In the genomic region with DNA sequence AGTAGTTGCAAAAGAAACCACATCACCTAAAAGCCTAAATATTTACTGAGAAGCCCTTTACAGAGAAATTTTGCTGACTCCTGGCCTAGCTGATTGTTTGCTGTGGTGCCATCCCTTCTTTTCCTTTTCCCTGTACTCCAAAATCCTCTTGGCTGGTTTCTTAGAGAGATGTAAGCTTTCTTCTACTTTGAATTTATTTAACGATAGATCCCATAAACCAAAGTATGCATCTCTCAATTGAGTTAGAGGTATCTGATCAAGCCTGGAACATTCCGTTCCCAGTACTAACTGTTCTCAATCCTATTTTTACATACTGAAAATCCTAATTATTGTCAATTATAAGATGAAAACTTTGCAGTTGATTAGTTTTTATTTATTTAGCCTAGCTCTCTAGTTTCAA, we compare ENCODE assay signal across 2 cellular contexts.
TF ChIP-seq lines count a peak whose summit lies in the region.

No MANE protein-coding gene starts in this region.

TF ChIP-seq in HEK293, 187 proteins besides CTCF, POLR2A, EP300 and RAD21 (continued from another document):
- TF ChIP-seq ZNF555 (tag by site-specific recombination; conservative IDR thresholded peaks at IDR 0.05), result no peak

TF ChIP-seq in WTC11, 78 proteins besides CTCF, POLR2A, EP300 and RAD21 (continued from another document):
- TF ChIP-seq MXD4 (CRISPR knock-in tag; IDR thresholded peaks at IDR 0.05; ENCODE audit: borderline replicate concordance) (no peak), FOXK1 (CRISPR knock-in tag; IDR thresholded peaks at IDR 0.05) (no peak), ZNF396 (CRISPR knock-in tag; IDR thresholded peaks at IDR 0.05; ENCODE audit: borderline replicate concordance) (no peak), CREM (CRISPR knock-in tag; IDR thresholded peaks at IDR 0.05) (no peak), NFE2L1 (CRISPR knock-in tag; IDR thresholded peaks at IDR 0.05) (no peak), TCF7 (CRISPR knock-in tag; IDR thresholded peaks at IDR 0.05; ENCODE audit: low read depth) (no peak), ZBTB21 (CRISPR knock-in tag; IDR thresholded peaks at IDR 0.05; ENCODE audit: borderline replicate concordance) (no peak), NR2C2 (CRISPR knock-in tag; IDR thresholded peaks at IDR 0.05) (no peak)
- TF ChIP-seq, protein P1, sequence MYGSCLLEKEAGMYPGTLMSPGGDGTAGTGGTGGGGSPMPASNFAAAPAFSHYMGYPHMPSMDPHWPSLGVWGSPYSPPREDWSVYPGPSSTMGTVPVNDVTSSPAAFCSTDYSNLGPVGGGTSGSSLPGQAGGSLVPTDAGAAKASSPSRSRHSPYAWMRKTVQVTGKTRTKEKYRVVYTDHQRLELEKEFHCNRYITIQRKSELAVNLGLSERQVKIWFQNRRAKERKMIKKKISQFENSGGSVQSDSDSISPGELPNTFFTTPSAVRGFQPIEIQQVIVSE (CRISPR knock-in tag; IDR thresholded peaks at IDR 0.05; ENCODE audit: borderline replicate concordance), result no peak
- TF ChIP-seq, protein P2, sequence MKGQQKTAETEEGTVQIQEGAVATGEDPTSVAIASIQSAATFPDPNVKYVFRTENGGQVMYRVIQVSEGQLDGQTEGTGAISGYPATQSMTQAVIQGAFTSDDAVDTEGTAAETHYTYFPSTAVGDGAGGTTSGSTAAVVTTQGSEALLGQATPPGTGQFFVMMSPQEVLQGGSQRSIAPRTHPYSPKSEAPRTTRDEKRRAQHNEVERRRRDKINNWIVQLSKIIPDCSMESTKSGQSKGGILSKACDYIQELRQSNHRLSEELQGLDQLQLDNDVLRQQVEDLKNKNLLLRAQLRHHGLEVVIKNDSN (CRISPR knock-in tag; IDR thresholded peaks at IDR 0.05), result no peak
- TF ChIP-seq, protein P3, sequence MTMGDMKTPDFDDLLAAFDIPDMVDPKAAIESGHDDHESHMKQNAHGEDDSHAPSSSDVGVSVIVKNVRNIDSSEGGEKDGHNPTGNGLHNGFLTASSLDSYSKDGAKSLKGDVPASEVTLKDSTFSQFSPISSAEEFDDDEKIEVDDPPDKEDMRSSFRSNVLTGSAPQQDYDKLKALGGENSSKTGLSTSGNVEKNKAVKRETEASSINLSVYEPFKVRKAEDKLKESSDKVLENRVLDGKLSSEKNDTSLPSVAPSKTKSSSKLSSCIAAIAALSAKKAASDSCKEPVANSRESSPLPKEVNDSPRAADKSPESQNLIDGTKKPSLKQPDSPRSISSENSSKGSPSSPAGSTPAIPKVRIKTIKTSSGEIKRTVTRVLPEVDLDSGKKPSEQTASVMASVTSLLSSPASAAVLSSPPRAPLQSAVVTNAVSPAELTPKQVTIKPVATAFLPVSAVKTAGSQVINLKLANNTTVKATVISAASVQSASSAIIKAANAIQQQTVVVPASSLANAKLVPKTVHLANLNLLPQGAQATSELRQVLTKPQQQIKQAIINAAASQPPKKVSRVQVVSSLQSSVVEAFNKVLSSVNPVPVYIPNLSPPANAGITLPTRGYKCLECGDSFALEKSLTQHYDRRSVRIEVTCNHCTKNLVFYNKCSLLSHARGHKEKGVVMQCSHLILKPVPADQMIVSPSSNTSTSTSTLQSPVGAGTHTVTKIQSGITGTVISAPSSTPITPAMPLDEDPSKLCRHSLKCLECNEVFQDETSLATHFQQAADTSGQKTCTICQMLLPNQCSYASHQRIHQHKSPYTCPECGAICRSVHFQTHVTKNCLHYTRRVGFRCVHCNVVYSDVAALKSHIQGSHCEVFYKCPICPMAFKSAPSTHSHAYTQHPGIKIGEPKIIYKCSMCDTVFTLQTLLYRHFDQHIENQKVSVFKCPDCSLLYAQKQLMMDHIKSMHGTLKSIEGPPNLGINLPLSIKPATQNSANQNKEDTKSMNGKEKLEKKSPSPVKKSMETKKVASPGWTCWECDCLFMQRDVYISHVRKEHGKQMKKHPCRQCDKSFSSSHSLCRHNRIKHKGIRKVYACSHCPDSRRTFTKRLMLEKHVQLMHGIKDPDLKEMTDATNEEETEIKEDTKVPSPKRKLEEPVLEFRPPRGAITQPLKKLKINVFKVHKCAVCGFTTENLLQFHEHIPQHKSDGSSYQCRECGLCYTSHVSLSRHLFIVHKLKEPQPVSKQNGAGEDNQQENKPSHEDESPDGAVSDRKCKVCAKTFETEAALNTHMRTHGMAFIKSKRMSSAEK (CRISPR knock-in tag; IDR thresholded peaks at IDR 0.05; ENCODE audit: borderline replicate concordance), result no peak
- TF ChIP-seq, protein P4, sequence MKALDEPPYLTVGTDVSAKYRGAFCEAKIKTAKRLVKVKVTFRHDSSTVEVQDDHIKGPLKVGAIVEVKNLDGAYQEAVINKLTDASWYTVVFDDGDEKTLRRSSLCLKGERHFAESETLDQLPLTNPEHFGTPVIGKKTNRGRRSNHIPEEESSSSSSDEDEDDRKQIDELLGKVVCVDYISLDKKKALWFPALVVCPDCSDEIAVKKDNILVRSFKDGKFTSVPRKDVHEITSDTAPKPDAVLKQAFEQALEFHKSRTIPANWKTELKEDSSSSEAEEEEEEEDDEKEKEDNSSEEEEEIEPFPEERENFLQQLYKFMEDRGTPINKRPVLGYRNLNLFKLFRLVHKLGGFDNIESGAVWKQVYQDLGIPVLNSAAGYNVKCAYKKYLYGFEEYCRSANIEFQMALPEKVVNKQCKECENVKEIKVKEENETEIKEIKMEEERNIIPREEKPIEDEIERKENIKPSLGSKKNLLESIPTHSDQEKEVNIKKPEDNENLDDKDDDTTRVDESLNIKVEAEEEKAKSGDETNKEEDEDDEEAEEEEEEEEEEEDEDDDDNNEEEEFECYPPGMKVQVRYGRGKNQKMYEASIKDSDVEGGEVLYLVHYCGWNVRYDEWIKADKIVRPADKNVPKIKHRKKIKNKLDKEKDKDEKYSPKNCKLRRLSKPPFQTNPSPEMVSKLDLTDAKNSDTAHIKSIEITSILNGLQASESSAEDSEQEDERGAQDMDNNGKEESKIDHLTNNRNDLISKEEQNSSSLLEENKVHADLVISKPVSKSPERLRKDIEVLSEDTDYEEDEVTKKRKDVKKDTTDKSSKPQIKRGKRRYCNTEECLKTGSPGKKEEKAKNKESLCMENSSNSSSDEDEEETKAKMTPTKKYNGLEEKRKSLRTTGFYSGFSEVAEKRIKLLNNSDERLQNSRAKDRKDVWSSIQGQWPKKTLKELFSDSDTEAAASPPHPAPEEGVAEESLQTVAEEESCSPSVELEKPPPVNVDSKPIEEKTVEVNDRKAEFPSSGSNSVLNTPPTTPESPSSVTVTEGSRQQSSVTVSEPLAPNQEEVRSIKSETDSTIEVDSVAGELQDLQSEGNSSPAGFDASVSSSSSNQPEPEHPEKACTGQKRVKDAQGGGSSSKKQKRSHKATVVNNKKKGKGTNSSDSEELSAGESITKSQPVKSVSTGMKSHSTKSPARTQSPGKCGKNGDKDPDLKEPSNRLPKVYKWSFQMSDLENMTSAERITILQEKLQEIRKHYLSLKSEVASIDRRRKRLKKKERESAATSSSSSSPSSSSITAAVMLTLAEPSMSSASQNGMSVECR (CRISPR knock-in tag; IDR thresholded peaks at IDR 0.05; ENCODE audit: borderline replicate concordance), result no peak
- TF ChIP-seq, protein P5, sequence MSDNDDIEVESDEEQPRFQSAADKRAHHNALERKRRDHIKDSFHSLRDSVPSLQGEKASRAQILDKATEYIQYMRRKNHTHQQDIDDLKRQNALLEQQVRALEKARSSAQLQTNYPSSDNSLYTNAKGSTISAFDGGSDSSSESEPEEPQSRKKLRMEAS (CRISPR knock-in tag; IDR thresholded peaks at IDR 0.05), result no peak
- TF ChIP-seq, protein P6, sequence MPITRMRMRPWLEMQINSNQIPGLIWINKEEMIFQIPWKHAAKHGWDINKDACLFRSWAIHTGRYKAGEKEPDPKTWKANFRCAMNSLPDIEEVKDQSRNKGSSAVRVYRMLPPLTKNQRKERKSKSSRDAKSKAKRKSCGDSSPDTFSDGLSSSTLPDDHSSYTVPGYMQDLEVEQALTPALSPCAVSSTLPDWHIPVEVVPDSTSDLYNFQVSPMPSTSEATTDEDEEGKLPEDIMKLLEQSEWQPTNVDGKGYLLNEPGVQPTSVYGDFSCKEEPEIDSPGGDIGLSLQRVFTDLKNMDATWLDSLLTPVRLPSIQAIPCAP (CRISPR knock-in tag; IDR thresholded peaks at IDR 0.05), result no peak
